ENCODE assay signal across 10 cellular contexts in genomic region chr6:28490191-28490890, GRCh38. TPM values are rescaled to one million over a fixed set of nuclear protein-coding genes. Genes with fewer than 3 reads are reported as not detected.
DNase-seq lines count a peak whose midpoint lies in the region; ATAC-seq and TF ChIP-seq lines count a peak whose summit lies in the region.
"Had no signal": no experiment of that assay in that cellular context is flagged by ENCODE, and none has a peak within 500 bp of the region (broad histone marks: within the 10 kb centered on the region; RNA-seq: fewer than 3 reads in every experiment).

No MANE protein-coding gene starts in this region.

- H3K27ac ChIP-seq in endodermal cell (ENCODE audit: low read depth, low read length) (no peak overlapping the region), psoas muscle (no peak overlapping the region)

- peak; percentile 25 for DNase-seq in GM13976 (ENCODE audit: low spot score)
- peak; percentile 12 for DNase-seq in MG63
- no peak for DNase-seq in endodermal cell
- no peak for DNase-seq in psoas muscle
- no peak for DNase-seq in T1000 (lab: John Stamatoyannopoulos, UW)
- no peak for DNase-seq in central memory CD4-positive, alpha-beta T cell
- no peak for DNase-seq in LoVo (ENCODE audit: low spot score)

- H3K4me1 Mint-ChIP-seq in endodermal cell: peaks cover 12% of the 10 kb centered on the region

- H3K4me3 ChIP-seq in MG63 (peak overlapping the region; percentile 58), endodermal cell (ENCODE audit: low read length) (peak overlapping the region; percentile 90), psoas muscle (peak overlapping the region; percentile 36)

- WGBS in endodermal cell (ENCODE audit: insufficient coverage in 1 of 2, insufficient read length in 1 of 2), 2 experiments: 23 to 26% methylated on average over 14 to 23 of the region's 23 CpGs
- 8 to 10% (median 10%) methylated on average over 23 of the region's 23 CpGs for WGBS in psoas muscle, 3 donors

- H3K9me3 ChIP-seq in MG63 (no peaks in the 10 kb centered on the region), endodermal cell (ENCODE audit: control insufficient read depth, low read length) (no peaks in the 10 kb centered on the region), psoas muscle (no peaks in the 10 kb centered on the region)

- TF ChIP-seq CTCF in GM13976 (IDR thresholded peaks at IDR 0.05; ENCODE audit: borderline replicate concordance, control extremely low read depth, extremely low read depth, insufficient read depth, missing control alignments) (no peak), endodermal cell (conservative IDR thresholded peaks at IDR 0.05) (no peak), psoas muscle (IDR thresholded peaks at IDR 0.05) (no peak)

- H3K4me3 Mint-ChIP-seq in endodermal cell: peak overlapping the region; percentile 83

- ATAC-seq in psoas muscle (no peak), GM21528 (IDR thresholded peaks at IDR 0.05; ENCODE audit: low FRiP score, unreplicated experiment) (no peak)

- H3K27me3 ChIP-seq in MG63 (no peaks in the 10 kb centered on the region), endodermal cell (ENCODE audit: control insufficient read depth, insufficient read depth, low read length, poor library complexity, severe bottlenecking) (no peaks in the 10 kb centered on the region), psoas muscle (ENCODE audit: insufficient read depth in 3 of 3, low read length in 2 of 3) (peaks cover 0 to 34% (median 6%) of the 10 kb centered on the region in 3 donors)

- in situ Hi-C loops in GM13976 (cut with MboI; ENCODE audit: low sequenced_read_pairs, unreplicated experiment): no loop called here

- H3K9ac ChIP-seq in endodermal cell (ENCODE audit: extremely low read depth, low read length, poor library complexity, severe bottlenecking): peak overlapping the region; percentile 94

- peaks cover 11% of the 10 kb centered on the region for H3K27me3 Mint-ChIP-seq in endodermal cell (ENCODE audit: insufficient read depth)

- intact Hi-C loops in psoas muscle (cut with DNase I): no loop called here

- H3K36me3 ChIP-seq in MG63: no peaks in the 10 kb centered on the region
- no peaks in the 10 kb centered on the region for H3K36me3 ChIP-seq in endodermal cell (ENCODE audit: control insufficient read depth, insufficient read depth, low read length)
- H3K36me3 ChIP-seq in psoas muscle (ENCODE audit: insufficient read depth in 1 of 2, low read depth in 1 of 2): no peaks in the 10 kb centered on the region

- no peaks in the 10 kb centered on the region for H3K9me3 Mint-ChIP-seq in endodermal cell

- peak overlapping the region; percentile 97 for H3K27ac Mint-ChIP-seq in endodermal cell

- H3K4me1 ChIP-seq in endodermal cell (ENCODE audit: control insufficient read depth, insufficient read depth, low read length) (no peaks in the 10 kb centered on the region), psoas muscle (no peaks in the 10 kb centered on the region)

- H3K36me3 Mint-ChIP-seq in endodermal cell (ENCODE audit: low read depth): no peaks in the 10 kb centered on the region

RNA-seq across cellular contexts. Expression of gene GPX6, which starts 25.3 kb away (rescaled TPM):
- total RNA-seq in MG63 (2014; rRNA removed; shearing (Covaris generic); ENCODE audit: low replicate concordance): not detected in 2 replicates
- not detected for total RNA-seq in endodermal cell
- polyA plus RNA-seq in endodermal cell (2013, experiment 1 of 2): not detected
- not detected for polyA plus RNA-seq in endodermal cell (2013, experiment 2 of 2)
- not detected for total RNA-seq in psoas muscle
- polyA plus RNA-seq in psoas muscle: not detected
- total RNA-seq: liver, M059J had no signal
- polyA plus RNA-seq: liver had no signal

RNA-seq across cellular contexts. Expression of gene GPX5, which starts 35.3 kb away (rescaled TPM):
- total RNA-seq in MG63 (2014; rRNA removed; shearing (Covaris generic); ENCODE audit: low replicate concordance): not detected in 2 replicates
- not detected for total RNA-seq in endodermal cell
- not detected for polyA plus RNA-seq in endodermal cell (2013, experiment 1 of 2)
- polyA plus RNA-seq in endodermal cell (2013, experiment 2 of 2): not detected
- not detected for total RNA-seq in psoas muscle
- polyA plus RNA-seq in psoas muscle: not detected
- total RNA-seq: liver, M059J had no signal
- polyA plus RNA-seq: liver had no signal

RNA-seq across cellular contexts. Expression of gene ZSCAN23, which starts 47.0 kb away (rescaled TPM):
- 0.59 and 2.0 TPM in 2 replicates for total RNA-seq in MG63 (2014; rRNA removed; shearing (Covaris generic); ENCODE audit: low replicate concordance)
- total RNA-seq in endodermal cell (1 to 10 TPM; 4.1 to 7.1 TPM), psoas muscle (under 1 TPM in 3 of 4 donors, not detected in 1; 0.37 to 0.75 (median 0.44) TPM)
- 9.2 TPM for polyA plus RNA-seq in endodermal cell (2013, experiment 1 of 2)
- polyA plus RNA-seq in endodermal cell (2013, experiment 2 of 2): 8.4 TPM
- under 1 TPM; 0.08 to 0.14 (median 0.13) TPM for polyA plus RNA-seq in psoas muscle

Comparison
In these comparisons a context has a peak if more than half of its experiments do, and no peak if none do; other contexts are left out.
1. DNase-seq: peak in GM13976 (single experiment) and MG63 (single experiment); none in endodermal cell (single experiment), psoas muscle (0 of 2), T1000 (single experiment), central memory CD4-positive, alpha-beta T cell (single experiment) and LoVo (single experiment).
2. H3K4me3 ChIP-seq: peak in every context shown above with its lines; median percentile 90 in endodermal cell; 58 in MG63; 36 in psoas muscle.